Comparison of ENCODE assay signal across 1 cellular context in the genomic region with DNA sequence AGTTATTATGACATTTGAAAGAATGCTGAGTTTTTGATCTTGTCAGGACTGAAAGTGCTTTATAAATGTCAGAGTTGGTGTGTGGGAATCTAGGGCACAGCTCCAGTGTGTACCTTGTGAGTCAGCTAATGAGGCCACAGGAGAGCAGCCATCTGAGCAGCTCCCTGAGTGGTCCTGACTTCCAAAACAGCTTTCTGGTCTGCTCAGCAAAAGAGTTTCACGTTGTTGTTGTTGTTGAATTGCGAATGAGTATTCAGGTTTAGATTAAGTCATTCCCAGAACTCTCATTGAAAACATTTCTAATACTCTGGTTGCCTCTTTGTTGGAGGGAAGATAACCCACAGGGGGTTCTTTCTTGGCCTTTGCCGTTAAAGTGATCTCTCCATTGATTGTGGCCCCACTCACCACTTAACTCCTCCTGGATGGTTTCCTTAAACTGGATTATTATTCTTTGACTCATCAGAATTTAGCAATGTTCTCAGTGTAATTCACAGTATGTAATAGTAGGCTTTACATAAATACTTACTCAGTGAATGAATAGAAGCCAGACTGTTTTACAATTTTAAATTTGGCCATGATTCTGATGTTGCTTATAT.
TF ChIP-seq lines count a peak whose summit lies in the region.

No MANE protein-coding gene starts in this region.

TF ChIP-seq in SK-N-SH, 30 proteins besides CTCF, POLR2A, EP300 and RAD21 (continued from another document):
- TF ChIP-seq, protein P1, sequence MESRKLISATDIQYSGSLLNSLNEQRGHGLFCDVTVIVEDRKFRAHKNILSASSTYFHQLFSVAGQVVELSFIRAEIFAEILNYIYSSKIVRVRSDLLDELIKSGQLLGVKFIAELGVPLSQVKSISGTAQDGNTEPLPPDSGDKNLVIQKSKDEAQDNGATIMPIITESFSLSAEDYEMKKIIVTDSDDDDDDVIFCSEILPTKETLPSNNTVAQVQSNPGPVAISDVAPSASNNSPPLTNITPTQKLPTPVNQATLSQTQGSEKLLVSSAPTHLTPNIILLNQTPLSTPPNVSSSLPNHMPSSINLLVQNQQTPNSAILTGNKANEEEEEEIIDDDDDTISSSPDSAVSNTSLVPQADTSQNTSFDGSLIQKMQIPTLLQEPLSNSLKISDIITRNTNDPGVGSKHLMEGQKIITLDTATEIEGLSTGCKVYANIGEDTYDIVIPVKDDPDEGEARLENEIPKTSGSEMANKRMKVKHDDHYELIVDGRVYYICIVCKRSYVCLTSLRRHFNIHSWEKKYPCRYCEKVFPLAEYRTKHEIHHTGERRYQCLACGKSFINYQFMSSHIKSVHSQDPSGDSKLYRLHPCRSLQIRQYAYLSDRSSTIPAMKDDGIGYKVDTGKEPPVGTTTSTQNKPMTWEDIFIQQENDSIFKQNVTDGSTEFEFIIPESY (IDR thresholded peaks at IDR 0.05; ENCODE audit: borderline replicate concordance, low read depth): no peak
- TF ChIP-seq YY1 (IDR thresholded peaks at IDR 0.05; ENCODE audit: low read depth): no peak
- no peak for TF ChIP-seq NRF1 (IDR thresholded peaks at IDR 0.05; ENCODE audit: low read depth, low read length)
- no peak for TF ChIP-seq TCF12 (IDR thresholded peaks at IDR 0.05)
- TF ChIP-seq RFX5 (IDR thresholded peaks at IDR 0.05; ENCODE audit: low read length): no peak
- no peak for TF ChIP-seq MEF2A (IDR thresholded peaks at IDR 0.05; ENCODE audit: borderline replicate concordance, low read depth)
- no peak for TF ChIP-seq RXRA (IDR thresholded peaks at IDR 0.05; ENCODE audit: borderline replicate concordance, low read depth)
